Comparison of ENCODE assay signal across 8 cellular contexts in the genomic region with DNA sequence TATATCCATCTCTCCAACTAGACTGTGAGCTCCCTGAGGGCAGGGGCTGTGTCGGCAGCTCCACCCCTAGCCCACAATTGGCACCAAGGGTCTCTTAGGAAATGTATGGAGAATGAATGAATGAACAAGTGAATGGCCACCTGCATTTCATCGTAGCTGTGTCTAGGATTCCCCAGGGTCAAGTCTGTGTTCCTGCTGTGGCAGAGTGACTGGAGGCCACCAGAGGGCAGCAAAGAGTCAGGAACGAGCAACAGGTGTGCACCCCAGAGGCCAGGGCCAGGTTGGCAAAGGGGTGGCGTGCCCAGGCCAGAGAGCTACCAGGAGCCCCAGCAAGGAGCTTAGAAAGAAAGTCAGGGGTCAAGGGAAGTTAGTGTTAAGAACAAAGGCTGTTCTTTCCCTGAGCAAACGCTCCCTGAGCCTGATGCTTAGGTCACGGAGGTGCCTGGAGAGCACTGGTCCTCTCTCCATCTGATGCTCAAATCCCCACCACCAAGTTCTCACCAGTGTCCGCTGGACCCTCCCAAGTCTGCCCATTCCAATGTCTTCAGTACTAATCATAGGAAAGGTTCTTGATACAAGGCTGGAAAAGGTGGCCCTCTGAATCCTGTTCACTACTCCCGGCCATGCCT.
DNase-seq lines count a peak whose midpoint lies in the region; ATAC-seq and TF ChIP-seq lines count a peak whose summit lies in the region.

No MANE protein-coding gene starts in this region.

- H3K9me3 Mint-ChIP-seq in immature natural killer cell, result no peaks in the 10 kb centered on the region

- ATAC-seq in GM19397 (IDR thresholded peaks at IDR 0.05; ENCODE audit: unreplicated experiment), result peak; percentile 51

- H3K4me1 ChIP-seq in MM.1S (ENCODE audit: low read length), result no peaks in the 10 kb centered on the region

- TF ChIP-seq CTCF in MM.1S (IDR thresholded peaks at IDR 0.05; ENCODE audit: low read length), result peak; percentile 93

- H3K27me3 ChIP-seq in MM.1S (replicated peaks; ENCODE audit: insufficient read depth, low read length), result peaks cover 7% of the 10 kb centered on the region

- no peak overlapping the region for H3K27ac ChIP-seq in MM.1S (ENCODE audit: low read length)

- no peak overlapping the region for H3K4me2 ChIP-seq in MM.1S (ENCODE audit: low read depth, low read length)

- no peaks in the 10 kb centered on the region for H3K36me3 ChIP-seq in MM.1S (replicated peaks; ENCODE audit: insufficient read depth, low read length)

- no peak overlapping the region for H3K9ac ChIP-seq in MM.1S (ENCODE audit: low read length)

- DNase-seq in CD1c-positive myeloid dendritic cell (ENCODE audit: extremely low spot score) (peak; percentile 61), MM.1S (peak; percentile 71), T-helper 22 cell (ENCODE audit: low read depth) (peak; percentile 29), astrocyte of the hippocampus (ENCODE audit: low read depth, low spot score) (peak; percentile 77), immature natural killer cell (peak; percentile 53 to 62 (median 56)), putamen (ENCODE audit: low spot score) (no peak)
- DNase-seq in stimulated activated CD4-positive, alpha-beta T cell treated with anti-CD3 and anti-CD28 coated beads, Interleukin-1b, Interleukin-23, amount 100 ng/mL, for 1 hour (ENCODE audit: low read depth in 2 of 2), result peak; percentile 25 to 60

- no peak overlapping the region for H3K4me3 ChIP-seq in MM.1S (ENCODE audit: low read length)

- no peaks in the 10 kb centered on the region for H3K9me3 ChIP-seq in MM.1S (replicated peaks; ENCODE audit: insufficient read depth, low read length)

- peaks cover 7 to 11% (median 7%) of the 10 kb centered on the region in 3 donors for H3K27me3 Mint-ChIP-seq in immature natural killer cell (ENCODE audit: low read depth in 3 of 3)

- H2AFZ ChIP-seq in MM.1S (ENCODE audit: low read length), result no peak overlapping the region

- no peaks in the 10 kb centered on the region for H4K20me1 ChIP-seq in MM.1S (ENCODE audit: insufficient read depth, low read length)

- H3K4me3 Mint-ChIP-seq in immature natural killer cell, result no peak overlapping the region

- H3K9me2 ChIP-seq in MM.1S (replicated peaks; ENCODE audit: insufficient read depth, low read length), result no peaks in the 10 kb centered on the region

- H3F3A ChIP-seq in MM.1S (ENCODE audit: insufficient read depth, low read length), result no peaks in the 10 kb centered on the region

- no peaks in the 10 kb centered on the region for H3K79me2 ChIP-seq in MM.1S (ENCODE audit: low read length)

- H3K36me3 Mint-ChIP-seq in immature natural killer cell, result no peaks in the 10 kb centered on the region

- no peaks in the 10 kb centered on the region for H3K4me1 Mint-ChIP-seq in immature natural killer cell

- H3K27ac Mint-ChIP-seq in immature natural killer cell, result no peak overlapping the region
